In genomic region chr19:35901055-35901644, GRCh38 we compare ENCODE assay signal across 1 cellular context.
TF ChIP-seq lines count a peak whose summit lies in the region.

No MANE protein-coding gene starts in this region.

TF ChIP-seq in IMR-90, 13 proteins besides CTCF, POLR2A, EP300 and RAD21 (continued from another document):
- TF ChIP-seq USF2 (IDR thresholded peaks at IDR 0.05; ENCODE audit: low read depth, low read length) (no peak), MXI1 (IDR thresholded peaks at IDR 0.05; ENCODE audit: borderline replicate concordance, low read depth, low read length) (no peak), CEBPB (IDR thresholded peaks at IDR 0.05; ENCODE audit: low read depth, low read length) (no peak)
TF ChIP-seq in IMR-90: peak in this region for 0.
